In genomic region chr10:21964983-21965665, GRCh38 we compare ENCODE assay signal across 35 cellular contexts.
"Had no signal": no experiment of that assay in that cellular context is flagged by ENCODE, and none has a peak within 500 bp of the region (broad histone marks: within the 10 kb centered on the region; RNA-seq: fewer than 3 reads in every experiment).

No MANE protein-coding gene starts in this region.

- H3K27ac Mint-ChIP-seq: activated B cell treated with CpG ODN at 0.5 μM for 24 hours; activated CD4-positive, alpha-beta memory T cell treated with anti-CD3 and anti-CD28 coated beads for 36 hours; activated CD8-positive, alpha-beta memory T cell treated with anti-CD3 and anti-CD28 coated beads, Interleukin-2, amount 10 ng/mL, durations not matched to agents 7 days and 5 days; activated naive CD4-positive, alpha-beta T cell treated with anti-CD3 and anti-CD28 coated beads, Interleukin-2, amount 50 U/mL, for 24 hours; activated naive CD8-positive, alpha-beta T cell treated with anti-CD3 and anti-CD28 coated beads, Interleukin-2, amount 10 ng/mL, durations not matched to agents 7 days and 5 days; activated T-helper 2 cell treated with anti-CD3 and anti-CD28 coated beads, Interferon-gamma antibody, Interleukin-2, Interleukin-4, amounts not matched to agents 10 μg/mL and 5 μg/mL and 100 μg/mL, durations not matched to agents 14 hours and 24 hours and 36 hours had no signal

- H3K4me3 Mint-ChIP-seq: activated B cell treated with CpG ODN at 0.5 μM for 24 hours; activated CD4-positive, alpha-beta memory T cell treated with anti-CD3 and anti-CD28 coated beads for 36 hours; activated CD8-positive, alpha-beta memory T cell treated with anti-CD3 and anti-CD28 coated beads, Interleukin-2, amount 10 ng/mL, durations not matched to agents 7 days and 5 days; activated naive CD4-positive, alpha-beta T cell treated with anti-CD3 and anti-CD28 coated beads, Interleukin-2, amount 50 U/mL, for 24 hours; activated naive CD8-positive, alpha-beta T cell treated with anti-CD3 and anti-CD28 coated beads, Interleukin-2, amount 10 ng/mL, durations not matched to agents 7 days and 5 days; central memory CD8-positive, alpha-beta T cell had no signal

- H3K36me3 ChIP-seq: ascending aorta, cardiac muscle cell, MG63, SJSA1 had no signal

- H3K27me3 ChIP-seq: ascending aorta, cardiac muscle cell, MG63, SJSA1 had no signal

- DNase-seq: activated B cell treated with CpG ODN at 0.5 μM for 24 hours; activated CD4-positive, alpha-beta memory T cell treated with anti-CD3 and anti-CD28 coated beads for 36 hours; activated CD4-positive, alpha-beta T cell treated with anti-CD3 and anti-CD28 coated beads for 4 hours; activated CD4-positive, alpha-beta T cell treated with anti-CD3 and anti-CD28 coated beads, Interleukin-2, amount 50 U/mL, for 1 hour; activated CD4-positive, CD25-positive, alpha-beta regulatory T cell treated with anti-CD3 and anti-CD28 coated beads, Interleukin-2, amount 50 U/mL, for 72 hours; activated CD8-positive, alpha-beta memory T cell treated with anti-CD3 and anti-CD28 coated beads for 24 hours; activated CD8-positive, alpha-beta memory T cell treated with anti-CD3 and anti-CD28 coated beads, Interleukin-2, amount 10 ng/mL, durations not matched to agents 7 days and 5 days; activated CD8-positive, alpha-beta memory T cell treated with anti-CD3 and anti-CD28 coated beads, Interleukin-2, amount 50 U/mL, for 48 hours; activated gamma-delta T cell; activated naive CD4-positive, alpha-beta T cell treated with Interleukin-2 at 50 U/mL for 16 hours; activated naive CD8-positive, alpha-beta T cell treated with anti-CD3 and anti-CD28 coated beads, Interleukin-2, amount 10 ng/mL, durations not matched to agents 7 days and 5 days; amygdala; Karpas-422; MG63; NCI-H1048; NCI-H1105 treated with DMSO at 0.1 percent for 48 hours; NCI-H1436; NCI-H1694; NCI-H2029; NCI-H345; NCI-H524 treated with DMSO at 0.1 percent for 48 hours; NK-92 treated with Interleukin-12 subunit alpha and Interleukin-12 subunit beta, amount 100 ng/mL, for 24 hours; PC-9; SHP77 treated with DMSO at 0.1 percent for 48 hours; SW 1271; T-helper 1 cell; T-helper 2 cell; T-helper 9 cell had no signal

- H3K27ac ChIP-seq: ascending aorta, cardiac muscle cell, PC-9, SJSA1, VCaP had no signal

- H2AFZ ChIP-seq: PC-9 had no signal

- H3K27me3 Mint-ChIP-seq: activated B cell treated with CpG ODN at 0.5 μM for 24 hours; activated CD4-positive, alpha-beta memory T cell treated with anti-CD3 and anti-CD28 coated beads for 36 hours; activated CD8-positive, alpha-beta memory T cell treated with anti-CD3 and anti-CD28 coated beads, Interleukin-2, amount 10 ng/mL, durations not matched to agents 7 days and 5 days; activated naive CD4-positive, alpha-beta T cell treated with anti-CD3 and anti-CD28 coated beads, Interleukin-2, amount 50 U/mL, for 24 hours; activated naive CD8-positive, alpha-beta T cell treated with anti-CD3 and anti-CD28 coated beads, Interleukin-2, amount 10 ng/mL, durations not matched to agents 7 days and 5 days; central memory CD8-positive, alpha-beta T cell had no signal

- H3K9me3 ChIP-seq: ascending aorta, MG63, SJSA1 had no signal

- H3K4me1 ChIP-seq: ascending aorta, SJSA1 had no signal

- ATAC-seq: activated CD8-positive, alpha-beta memory T cell treated with anti-CD3 and anti-CD28 coated beads, Interleukin-2, amount 10 ng/mL, durations not matched to agents 7 days and 5 days had no signal

- H3K4me3 ChIP-seq: ascending aorta, cardiac muscle cell, MG63, PC-9, SJSA1 had no signal

- H3K4me2 ChIP-seq: PC-9 had no signal
